ENCODE assay signal across 8 cellular contexts in genomic region chr5:45038366-45038987, GRCh38.
DNase-seq lines count a peak whose midpoint lies in the region; ATAC-seq and TF ChIP-seq lines count a peak whose summit lies in the region.

No MANE protein-coding gene starts in this region.

- no peaks in the 10 kb centered on the region for H4K20me1 ChIP-seq in smooth muscle cell (ENCODE audit: low read depth)

- WGBS in smooth muscle cell (ENCODE audit: low lambda C conversion rate) = 37% methylated on average over 3 of the region's 3 CpGs

- no peaks in the 10 kb centered on the region for H3K27me3 ChIP-seq in smooth muscle cell (ENCODE audit: low read depth)

- H3K4me2 ChIP-seq in smooth muscle cell = no peak overlapping the region

- no peak overlapping the region for H3K9ac ChIP-seq in smooth muscle cell (ENCODE audit: low read depth)

- H3F3A ChIP-seq in smooth muscle cell (ENCODE audit: low read depth) = no peaks in the 10 kb centered on the region

- no peak overlapping the region for H2AFZ ChIP-seq in smooth muscle cell (ENCODE audit: low read depth)

- TF ChIP-seq CTCF in fibroblast of pulmonary artery (IDR thresholded peaks at IDR 0.05; ENCODE audit: low read length, missing control alignments) (peak; percentile 48), smooth muscle cell (IDR thresholded peaks at IDR 0.05; ENCODE audit: borderline replicate concordance, insufficient read depth, poor library complexity, severe bottlenecking) (peak; percentile 74)

- peak; percentile 0 for DNase-seq in EL
- peak; percentile 1 for DNase-seq in KG1 (lab: John Stamatoyannopoulos, UW)
- DNase-seq in RKO (ENCODE audit: low spot score) = peak; percentile 61
- DNase-seq in fibroblast of pulmonary artery (ENCODE audit: low read depth) = peak; percentile 33
- DNase-seq in smooth muscle cell (lab: John Stamatoyannopoulos, UW; ENCODE audit: unreplicated experiment) = no peak
- DNase-seq in activated CD4-positive, alpha-beta T cell treated with anti-CD3 and anti-CD28 coated beads, Interleukin-2, amount 50 U/mL, for 4 hours = no peak
- DNase-seq in HCEC 1CT = no peak

- no peaks in the 10 kb centered on the region for H3K36me3 ChIP-seq in smooth muscle cell (ENCODE audit: low read depth)

- H3K27ac ChIP-seq in smooth muscle cell (ENCODE audit: low read depth) = no peak overlapping the region

- no peaks in the 10 kb centered on the region for H3K79me2 ChIP-seq in smooth muscle cell (ENCODE audit: low read depth)

- no peaks in the 10 kb centered on the region for H3K4me1 ChIP-seq in smooth muscle cell (ENCODE audit: low read depth)

- H3K9me3 ChIP-seq in smooth muscle cell (replicated peaks; ENCODE audit: low read depth) = no peaks in the 10 kb centered on the region

- H3K4me3 ChIP-seq in fibroblast of pulmonary artery (replicated peaks; ENCODE audit: low read depth, low read length) (no peak overlapping the region), smooth muscle cell (no peak overlapping the region)

- ATAC-seq in GM21526 (IDR thresholded peaks at IDR 0.05; ENCODE audit: low FRiP score, unreplicated experiment) = peak; percentile 89

Comparison
In these comparisons a context has a peak if more than half of its experiments do, and no peak if none do; other contexts are left out.
1. DNase-seq: peak in EL (single experiment), KG1 (single experiment), RKO (single experiment) and fibroblast of pulmonary artery (single experiment); none in smooth muscle cell (single experiment), activated CD4-positive, alpha-beta T cell treated with anti-CD3 and anti-CD28 coated beads, Interleukin-2, amount 50 U/mL, for 4 hours (0 of 2) and HCEC 1CT (single experiment).